In the genomic region with DNA sequence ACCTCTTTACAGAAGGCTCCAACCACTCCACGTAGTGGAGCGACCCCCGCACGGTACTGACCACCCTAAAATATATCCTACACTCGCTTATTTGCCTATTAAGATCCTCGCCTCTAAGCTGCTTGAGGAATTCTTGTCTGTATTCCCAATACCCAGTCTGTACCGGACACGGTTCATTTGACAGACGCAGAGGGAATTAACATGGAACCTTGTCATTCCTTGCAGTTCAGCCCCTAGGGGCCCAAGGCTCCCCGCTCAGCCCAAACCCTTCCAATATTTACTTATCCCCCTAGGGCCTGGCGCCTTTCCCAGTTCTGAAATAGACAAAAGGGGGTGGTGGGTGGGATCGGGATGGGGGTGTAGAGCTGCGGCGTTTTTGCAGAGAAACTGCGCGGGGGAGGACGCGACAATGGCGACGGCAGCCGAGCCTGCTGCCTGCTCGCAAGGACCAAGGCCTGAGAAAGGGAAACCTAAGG, we compare ENCODE assay signal across 8 cellular contexts. TPM values are rescaled to one million over a fixed set of nuclear protein-coding genes. Genes with fewer than 3 reads are reported as not detected.
DNase-seq lines count a peak whose midpoint lies in the region; ATAC-seq and TF ChIP-seq lines count a peak whose summit lies in the region.

No MANE protein-coding gene starts in this region.

- H3K36me3 ChIP-seq in RWPE2 (ENCODE audit: low read depth) (peaks cover 26% of the 10 kb centered on the region), esophagus muscularis mucosa (peaks cover 11 to 22% (median 16%) of the 10 kb centered on the region in 4 donors), neural cell (ENCODE audit: insufficient read depth, low read length) (peaks cover 8% of the 10 kb centered on the region)

- ATAC-seq in RWPE2 (ENCODE audit: low read depth), result no peak

- WGBS in esophagus muscularis mucosa, result 2% methylated on average over 10 of the region's 22 CpGs

- H3K4me1 ChIP-seq in RWPE2 (ENCODE audit: insufficient read depth, poor library complexity, severe bottlenecking) (no peaks in the 10 kb centered on the region), esophagus muscularis mucosa (peaks cover 47 to 59% (median 56%) of the 10 kb centered on the region in 4 donors)

- no peaks in the 10 kb centered on the region for H3K27me3 Mint-ChIP-seq in activated CD4-positive, alpha-beta T cell treated with anti-CD3 and anti-CD28 coated beads, Interleukin-2, amount 10 ng/mL, durations not matched to agents 24 days and 14 days

- H3K4me1 Mint-ChIP-seq in activated CD4-positive, alpha-beta T cell treated with anti-CD3 and anti-CD28 coated beads, Interleukin-2, amount 10 ng/mL, durations not matched to agents 24 days and 14 days, result peaks cover 36% of the 10 kb centered on the region

- H3K9me2 ChIP-seq in neural cell (ENCODE audit: insufficient read depth, low read length), result no peaks in the 10 kb centered on the region

- intact Hi-C loops in activated CD4-positive, alpha-beta T cell treated with anti-CD3 and anti-CD28 coated beads, Interleukin-2, amount 10 ng/mL, durations not matched to agents 24 days and 14 days (cut with micrococcal nuclease), result loop anchor here (5.0 kb wide), 2 partner anchors 126 to 241 kb away; no protein-coding TSS in a partner anchor
- intact Hi-C loops in esophagus muscularis mucosa (cut with DNase I), result no loop called here

- peaks cover 51% of the 10 kb centered on the region for H3K79me2 ChIP-seq in neural cell (replicated peaks; ENCODE audit: insufficient read depth, low read length)

- no peaks in the 10 kb centered on the region for H3K27me3 ChIP-seq in RWPE2 (ENCODE audit: insufficient read depth, poor library complexity, severe bottlenecking)
- H3K27me3 ChIP-seq in esophagus muscularis mucosa, result no peaks in the 10 kb centered on the region
- no peaks in the 10 kb centered on the region for H3K27me3 ChIP-seq in neural cell (ENCODE audit: insufficient read depth, low read depth, low read length)

- TF ChIP-seq EP300 in esophagus muscularis mucosa (IDR thresholded peaks at IDR 0.05) (no peak), neural cell (conservative IDR thresholded peaks at IDR 0.05; ENCODE audit: poor library complexity, severe bottlenecking) (no peak)

- peak overlapping the region; percentile 100 for H3K4me3 Mint-ChIP-seq in activated CD4-positive, alpha-beta T cell treated with anti-CD3 and anti-CD28 coated beads, Interleukin-2, amount 10 ng/mL, durations not matched to agents 24 days and 14 days

- H3K27ac ChIP-seq in RWPE2 (ENCODE audit: poor library complexity, severe bottlenecking), result peak overlapping the region; percentile 51
- peak overlapping the region; percentile 89 to 95 (median 91) for H3K27ac ChIP-seq in esophagus muscularis mucosa (replicated peaks in 1 of 4)
- peak overlapping the region; percentile 97 for H3K27ac ChIP-seq in neural cell (ENCODE audit: low read length)

- H2AFZ ChIP-seq in neural cell (ENCODE audit: low read depth, low read length), result peak overlapping the region; percentile 2

- H3K4me2 ChIP-seq in neural cell (ENCODE audit: low read length), result peak overlapping the region; percentile 90

- TF ChIP-seq POLR2A in esophagus muscularis mucosa (IDR thresholded peaks at IDR 0.05; ENCODE audit: low read depth), result no peak

- TF ChIP-seq CTCF in RWPE2 (IDR thresholded peaks at IDR 0.05; ENCODE audit: poor library complexity, severe bottlenecking) (no peak), esophagus muscularis mucosa (IDR thresholded peaks at IDR 0.05) (no peak), neural cell (IDR thresholded peaks at IDR 0.05; ENCODE audit: poor library complexity, severe bottlenecking) (no peak)

- H3K9me3 ChIP-seq in RWPE2 (ENCODE audit: severe bottlenecking) (peaks cover under 1% of the 10 kb centered on the region), esophagus muscularis mucosa (peaks cover 0 to 2% (median 1%) of the 10 kb centered on the region in 4 donors), neural cell (ENCODE audit: low read length) (no peaks in the 10 kb centered on the region)

- H3K9ac ChIP-seq in neural cell (ENCODE audit: low read length), result peak overlapping the region; percentile 99

- H3K4me3 ChIP-seq in RWPE2 (ENCODE audit: severe bottlenecking) (peak overlapping the region; percentile 78), esophagus muscularis mucosa (peak overlapping the region; percentile 93 to 97 (median 96)), neural cell (ENCODE audit: low read length) (peak overlapping the region; percentile 96)

- H3K36me3 Mint-ChIP-seq in activated CD4-positive, alpha-beta T cell treated with anti-CD3 and anti-CD28 coated beads, Interleukin-2, amount 10 ng/mL, durations not matched to agents 24 days and 14 days (ENCODE audit: low read depth), result peaks cover 32% of the 10 kb centered on the region

- no peaks in the 10 kb centered on the region for H3K9me3 Mint-ChIP-seq in activated CD4-positive, alpha-beta T cell treated with anti-CD3 and anti-CD28 coated beads, Interleukin-2, amount 10 ng/mL, durations not matched to agents 24 days and 14 days

- no peak for TF ChIP-seq RAD21 in neural cell (conservative IDR thresholded peaks at IDR 0.05)

- H3K27ac Mint-ChIP-seq in activated CD4-positive, alpha-beta T cell treated with anti-CD3 and anti-CD28 coated beads, Interleukin-2, amount 10 ng/mL, durations not matched to agents 24 days and 14 days, result peak overlapping the region; percentile 100

- no peaks in the 10 kb centered on the region for H3F3A ChIP-seq in neural cell (ENCODE audit: insufficient read depth, low read length, poor library complexity, severe bottlenecking)

- no peak for DNase-seq in activated CD4-positive, alpha-beta T cell treated with anti-CD3 and anti-CD28 coated beads, Interleukin-2, amount 10 ng/mL, durations not matched to agents 24 days and 14 days
- no peak for DNase-seq in activated CD4-positive, alpha-beta T cell treated with anti-CD3 and anti-CD28 coated beads, Interleukin-2, amount 50 U/mL, for 1 hour
- DNase-seq in RWPE2 (ENCODE audit: low spot score), result no peak
- no peak for DNase-seq in esophagus muscularis mucosa (ENCODE audit: extremely low spot score)
- DNase-seq in SW 1271 (lab: John Stamatoyannopoulos, UW), result no peak
- DNase-seq in stimulated activated CD4-positive, alpha-beta T cell treated with anti-CD3 and anti-CD28 coated beads, Interleukin-12 subunit alpha, Interleukin-12 subunit beta, amount 100 ng/mL, for 4 hours, result no peak
- no peak for DNase-seq in stimulated activated CD4-positive, alpha-beta T cell treated with anti-CD3 and anti-CD28 coated beads, Interleukin-15, amount 100 ng/mL, for 24 hours

- H4K20me1 ChIP-seq in neural cell (ENCODE audit: insufficient read depth), result peaks cover 12% of the 10 kb centered on the region

TF ChIP-seq in neural cell, 6 proteins besides CTCF, POLR2A, EP300 and RAD21:
- no peak for TF ChIP-seq POLR2AphosphoS5 (IDR thresholded peaks at IDR 0.05)
- no peak for TF ChIP-seq SMC3 (conservative IDR thresholded peaks at IDR 0.05; ENCODE audit: poor library complexity)
- TF ChIP-seq EZH2 (IDR thresholded peaks at IDR 0.05; ENCODE audit: borderline replicate concordance, insufficient read depth, low read length, poor library complexity, severe bottlenecking), result no peak
- TF ChIP-seq, protein P1, sequence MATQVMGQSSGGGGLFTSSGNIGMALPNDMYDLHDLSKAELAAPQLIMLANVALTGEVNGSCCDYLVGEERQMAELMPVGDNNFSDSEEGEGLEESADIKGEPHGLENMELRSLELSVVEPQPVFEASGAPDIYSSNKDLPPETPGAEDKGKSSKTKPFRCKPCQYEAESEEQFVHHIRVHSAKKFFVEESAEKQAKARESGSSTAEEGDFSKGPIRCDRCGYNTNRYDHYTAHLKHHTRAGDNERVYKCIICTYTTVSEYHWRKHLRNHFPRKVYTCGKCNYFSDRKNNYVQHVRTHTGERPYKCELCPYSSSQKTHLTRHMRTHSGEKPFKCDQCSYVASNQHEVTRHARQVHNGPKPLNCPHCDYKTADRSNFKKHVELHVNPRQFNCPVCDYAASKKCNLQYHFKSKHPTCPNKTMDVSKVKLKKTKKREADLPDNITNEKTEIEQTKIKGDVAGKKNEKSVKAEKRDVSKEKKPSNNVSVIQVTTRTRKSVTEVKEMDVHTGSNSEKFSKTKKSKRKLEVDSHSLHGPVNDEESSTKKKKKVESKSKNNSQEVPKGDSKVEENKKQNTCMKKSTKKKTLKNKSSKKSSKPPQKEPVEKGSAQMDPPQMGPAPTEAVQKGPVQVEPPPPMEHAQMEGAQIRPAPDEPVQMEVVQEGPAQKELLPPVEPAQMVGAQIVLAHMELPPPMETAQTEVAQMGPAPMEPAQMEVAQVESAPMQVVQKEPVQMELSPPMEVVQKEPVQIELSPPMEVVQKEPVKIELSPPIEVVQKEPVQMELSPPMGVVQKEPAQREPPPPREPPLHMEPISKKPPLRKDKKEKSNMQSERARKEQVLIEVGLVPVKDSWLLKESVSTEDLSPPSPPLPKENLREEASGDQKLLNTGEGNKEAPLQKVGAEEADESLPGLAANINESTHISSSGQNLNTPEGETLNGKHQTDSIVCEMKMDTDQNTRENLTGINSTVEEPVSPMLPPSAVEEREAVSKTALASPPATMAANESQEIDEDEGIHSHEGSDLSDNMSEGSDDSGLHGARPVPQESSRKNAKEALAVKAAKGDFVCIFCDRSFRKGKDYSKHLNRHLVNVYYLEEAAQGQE (IDR thresholded peaks at IDR 0.05; ENCODE audit: borderline replicate concordance), result no peak
- TF ChIP-seq MXI1 (conservative IDR thresholded peaks at IDR 0.05; ENCODE audit: poor library complexity, severe bottlenecking), result no peak
- TF ChIP-seq TAF1 (IDR thresholded peaks at IDR 0.05; ENCODE audit: low read depth), result no peak
TF ChIP-seq in neural cell: peak in this region for 0.

RNA-seq across cellular contexts. Expression of gene AKAP8L, which starts 0.6 kb away (rescaled TPM):
- total RNA-seq in activated CD4-positive, alpha-beta T cell treated with anti-CD3 and anti-CD28 coated beads, Interleukin-2, amount 10 ng/mL, durations not matched to agents 24 days and 14 days, result 76.8 and 80.1 TPM in 2 replicates
- 10 to 100 TPM; 52.8 to 87.8 (median 69.4) TPM for total RNA-seq in esophagus muscularis mucosa
- 280 and 281 TPM in 2 replicates for polyA plus RNA-seq in neural cell
- polyA minus RNA-seq in neural cell, result 133 and 143 TPM in 2 replicates

RNA-seq across cellular contexts. Expression of gene WIZ, which starts 31.6 kb away (rescaled TPM):
- 36.3 and 36.5 TPM in 2 replicates for total RNA-seq in activated CD4-positive, alpha-beta T cell treated with anti-CD3 and anti-CD28 coated beads, Interleukin-2, amount 10 ng/mL, durations not matched to agents 24 days and 14 days
- total RNA-seq in esophagus muscularis mucosa, result 10 to 100 TPM; 36.1 to 74.3 (median 50.3) TPM
- polyA plus RNA-seq in neural cell, result 13.0 and 19.6 TPM in 2 replicates
- 26.8 and 29.4 TPM in 2 replicates for polyA minus RNA-seq in neural cell

RNA-seq across cellular contexts. Expression of gene AKAP8, which starts 38.6 kb away (rescaled TPM):
- 55.4 and 56.2 TPM in 2 replicates for total RNA-seq in activated CD4-positive, alpha-beta T cell treated with anti-CD3 and anti-CD28 coated beads, Interleukin-2, amount 10 ng/mL, durations not matched to agents 24 days and 14 days
- 10 to 100 TPM; 25.2 to 34.3 (median 29.6) TPM for total RNA-seq in esophagus muscularis mucosa
- polyA plus RNA-seq in neural cell, result 22.7 and 25.4 TPM in 2 replicates
- 16.1 and 19.7 TPM in 2 replicates for polyA minus RNA-seq in neural cell

RNA-seq across cellular contexts. Expression of gene RASAL3, which starts 46.2 kb away (rescaled TPM):
- total RNA-seq in activated CD4-positive, alpha-beta T cell treated with anti-CD3 and anti-CD28 coated beads, Interleukin-2, amount 10 ng/mL, durations not matched to agents 24 days and 14 days, result 110 and 114 TPM in 2 replicates
- total RNA-seq in esophagus muscularis mucosa, result 1 to 10 TPM; 2.5 to 3.9 (median 2.8) TPM
- polyA plus RNA-seq in neural cell, result 1.1 TPM in 1 of 2 replicates, not detected in the other
- polyA minus RNA-seq in neural cell, result not detected in 2 replicates
